25 cellular contexts compared by ENCODE assay signal in genomic region chr10:34247560-34247959, GRCh38.
"Had no signal": no experiment of that assay in that cellular context is flagged by ENCODE, and none has a peak within 500 bp of the region (broad histone marks: within the 10 kb centered on the region; RNA-seq: fewer than 3 reads in every experiment).

No MANE protein-coding gene starts in this region.

- DNase-seq: islet precursor cell; left ventricle myocardium inferior; midbrain; mucosa of descending colon; naive thymus-derived CD4-positive, alpha-beta T cell; pancreas; posterior cingulate gyrus; retina; right cardiac atrium; stimulated activated CD4-positive, alpha-beta T cell treated with anti-CD3 and anti-CD28 coated beads, Interleukin-12 subunit alpha, Interleukin-12 subunit beta, amount 100 ng/mL, for 4 hours; stimulated activated CD4-positive, alpha-beta T cell treated with anti-CD3 and anti-CD28 coated beads, Interleukin-15, amount 100 ng/mL, for 24 hours; stimulated activated CD4-positive, alpha-beta T cell treated with anti-CD3 and anti-CD28 coated beads, Interleukin-2, amount 100 ng/mL, for 24 hours; stimulated activated CD4-positive, alpha-beta T cell treated with anti-CD3 and anti-CD28 coated beads, Interleukin-4, amount 100 ng/mL, for 1 hour; stimulated activated naive B cell treated with anti-CD40 and anti-IgM and Interleukin-4, amounts not matched to agents 10 μg/mL and 1 μg/mL and 100 μg/mL, for 72 hours; stimulated activated naive CD8-positive, alpha-beta T cell treated with anti-CD3 and anti-CD28 coated beads, Interleukin-15, Interleukin-2, amounts not matched to agents 100 U/mL and 50 U/mL, for 24 hours; stomach; testis; thyroid gland; transverse colon; upper lobe of left lung had no signal

- ATAC-seq: mucosa of descending colon; naive thymus-derived CD4-positive, alpha-beta T cell; natural killer cell treated with Interleukin-12 subunit alpha and Interleukin-12 subunit beta and Interleukin-15 and Interleukin-18, amount 100 ng/mL, for 72 hours; pancreas; right cardiac atrium; sciatic nerve; stimulated activated naive B cell treated with anti-CD40 and anti-IgM and Interleukin-4, amounts not matched to agents 10 μg/mL and 1 μg/mL and 100 μg/mL, for 72 hours; stimulated activated naive CD8-positive, alpha-beta T cell treated with anti-CD3 and anti-CD28 coated beads, Interleukin-15, Interleukin-2, amounts not matched to agents 100 U/mL and 50 U/mL, for 24 hours had no signal

- FAIRE-seq: pancreas had no signal

- H3K4me1 ChIP-seq: pancreas, prostate gland, testis, transverse colon, upper lobe of left lung, vagina had no signal

- H3K27ac ChIP-seq: left ventricle myocardium inferior, pancreas, prostate gland, skin epidermis, stomach, testis, thyroid gland, transverse colon, upper lobe of left lung, vagina had no signal

- H3K27me3 ChIP-seq: pancreas, stomach, testis, thyroid gland, transverse colon, upper lobe of left lung, vagina had no signal
